Comparison of ENCODE assay signal across 1 cellular context in the genomic region with DNA sequence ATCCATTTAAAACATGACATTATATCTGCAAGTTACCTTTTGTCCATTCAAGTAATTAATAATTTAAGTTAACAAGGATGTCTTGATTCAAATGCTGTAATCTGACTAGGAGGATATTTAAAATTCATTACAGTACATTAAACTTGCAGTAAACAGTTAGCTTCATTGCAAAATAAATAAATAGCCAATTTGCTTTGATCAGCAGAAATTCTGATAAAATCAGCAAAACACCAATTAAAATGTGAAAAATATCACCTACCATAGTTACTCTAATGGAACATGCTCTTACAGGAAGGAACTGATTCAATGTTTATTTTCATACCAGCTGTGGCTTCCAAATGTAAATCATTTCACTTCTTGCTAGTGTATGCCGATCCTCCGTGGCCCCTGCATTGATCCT.
TF ChIP-seq lines count a peak whose summit lies in the region.

No MANE protein-coding gene starts in this region.

TF ChIP-seq in A549, 52 proteins besides CTCF, POLR2A, EP300 and RAD21 (continued from another document):
- TF ChIP-seq, protein P1, sequence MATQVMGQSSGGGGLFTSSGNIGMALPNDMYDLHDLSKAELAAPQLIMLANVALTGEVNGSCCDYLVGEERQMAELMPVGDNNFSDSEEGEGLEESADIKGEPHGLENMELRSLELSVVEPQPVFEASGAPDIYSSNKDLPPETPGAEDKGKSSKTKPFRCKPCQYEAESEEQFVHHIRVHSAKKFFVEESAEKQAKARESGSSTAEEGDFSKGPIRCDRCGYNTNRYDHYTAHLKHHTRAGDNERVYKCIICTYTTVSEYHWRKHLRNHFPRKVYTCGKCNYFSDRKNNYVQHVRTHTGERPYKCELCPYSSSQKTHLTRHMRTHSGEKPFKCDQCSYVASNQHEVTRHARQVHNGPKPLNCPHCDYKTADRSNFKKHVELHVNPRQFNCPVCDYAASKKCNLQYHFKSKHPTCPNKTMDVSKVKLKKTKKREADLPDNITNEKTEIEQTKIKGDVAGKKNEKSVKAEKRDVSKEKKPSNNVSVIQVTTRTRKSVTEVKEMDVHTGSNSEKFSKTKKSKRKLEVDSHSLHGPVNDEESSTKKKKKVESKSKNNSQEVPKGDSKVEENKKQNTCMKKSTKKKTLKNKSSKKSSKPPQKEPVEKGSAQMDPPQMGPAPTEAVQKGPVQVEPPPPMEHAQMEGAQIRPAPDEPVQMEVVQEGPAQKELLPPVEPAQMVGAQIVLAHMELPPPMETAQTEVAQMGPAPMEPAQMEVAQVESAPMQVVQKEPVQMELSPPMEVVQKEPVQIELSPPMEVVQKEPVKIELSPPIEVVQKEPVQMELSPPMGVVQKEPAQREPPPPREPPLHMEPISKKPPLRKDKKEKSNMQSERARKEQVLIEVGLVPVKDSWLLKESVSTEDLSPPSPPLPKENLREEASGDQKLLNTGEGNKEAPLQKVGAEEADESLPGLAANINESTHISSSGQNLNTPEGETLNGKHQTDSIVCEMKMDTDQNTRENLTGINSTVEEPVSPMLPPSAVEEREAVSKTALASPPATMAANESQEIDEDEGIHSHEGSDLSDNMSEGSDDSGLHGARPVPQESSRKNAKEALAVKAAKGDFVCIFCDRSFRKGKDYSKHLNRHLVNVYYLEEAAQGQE (IDR thresholded peaks at IDR 0.05): no peak
- peak; percentile 94 for TF ChIP-seq MAFK (IDR thresholded peaks at IDR 0.05; ENCODE audit: partially characterized antibody)
